Comparison of ENCODE assay signal across 2 cellular contexts in genomic region chr1:112581530-112582192, GRCh38.
TF ChIP-seq lines count a peak whose summit lies in the region.

No MANE protein-coding gene starts in this region.

TF ChIP-seq in IMR-90, 13 proteins besides CTCF, POLR2A, EP300 and RAD21 (continued from another document):
- TF ChIP-seq MAZ (IDR thresholded peaks at IDR 0.05; ENCODE audit: borderline replicate concordance, low read depth, low read length) = no peak
- no peak for TF ChIP-seq RFX5 (IDR thresholded peaks at IDR 0.05; ENCODE audit: low read depth, low read length)
- no peak for TF ChIP-seq ELK1 (IDR thresholded peaks at IDR 0.05; ENCODE audit: borderline replicate concordance, low read depth, low read length)
- no peak for TF ChIP-seq FOS (IDR thresholded peaks at IDR 0.05; ENCODE audit: low read depth, low read length)
- no peak for TF ChIP-seq NFE2L2 (IDR thresholded peaks at IDR 0.05; ENCODE audit: low read depth, low read length)
- TF ChIP-seq RCOR1 (IDR thresholded peaks at IDR 0.05; ENCODE audit: insufficient replicate concordance, low read length) = no peak
- TF ChIP-seq CEBPB (IDR thresholded peaks at IDR 0.05; ENCODE audit: low read depth, low read length) = no peak
- TF ChIP-seq USF2 (IDR thresholded peaks at IDR 0.05; ENCODE audit: low read depth, low read length) = no peak
- TF ChIP-seq CHD1 (IDR thresholded peaks at IDR 0.05; ENCODE audit: low read depth, low read length) = no peak
- TF ChIP-seq SMC3 (IDR thresholded peaks at IDR 0.05; ENCODE audit: low read depth, low read length) = no peak
- no peak for TF ChIP-seq MXI1 (IDR thresholded peaks at IDR 0.05; ENCODE audit: borderline replicate concordance, low read depth, low read length)

TF ChIP-seq in endothelial cell of umbilical vein, 7 proteins besides CTCF, POLR2A, EP300 and RAD21 (continued from another document):
- no peak for TF ChIP-seq EZH2 (IDR thresholded peaks at IDR 0.05; ENCODE audit: borderline replicate concordance, low read depth, low read length, severe bottlenecking)
- peak; percentile 9 for TF ChIP-seq JUN (IDR thresholded peaks at IDR 0.05; ENCODE audit: borderline replicate concordance, insufficient read depth, insufficient read length, low read depth)
- no peak for TF ChIP-seq MAX (IDR thresholded peaks at IDR 0.05; ENCODE audit: insufficient read depth, insufficient read length)
TF ChIP-seq in endothelial cell of umbilical vein: peak in this region for 2.
